In the genomic region with DNA sequence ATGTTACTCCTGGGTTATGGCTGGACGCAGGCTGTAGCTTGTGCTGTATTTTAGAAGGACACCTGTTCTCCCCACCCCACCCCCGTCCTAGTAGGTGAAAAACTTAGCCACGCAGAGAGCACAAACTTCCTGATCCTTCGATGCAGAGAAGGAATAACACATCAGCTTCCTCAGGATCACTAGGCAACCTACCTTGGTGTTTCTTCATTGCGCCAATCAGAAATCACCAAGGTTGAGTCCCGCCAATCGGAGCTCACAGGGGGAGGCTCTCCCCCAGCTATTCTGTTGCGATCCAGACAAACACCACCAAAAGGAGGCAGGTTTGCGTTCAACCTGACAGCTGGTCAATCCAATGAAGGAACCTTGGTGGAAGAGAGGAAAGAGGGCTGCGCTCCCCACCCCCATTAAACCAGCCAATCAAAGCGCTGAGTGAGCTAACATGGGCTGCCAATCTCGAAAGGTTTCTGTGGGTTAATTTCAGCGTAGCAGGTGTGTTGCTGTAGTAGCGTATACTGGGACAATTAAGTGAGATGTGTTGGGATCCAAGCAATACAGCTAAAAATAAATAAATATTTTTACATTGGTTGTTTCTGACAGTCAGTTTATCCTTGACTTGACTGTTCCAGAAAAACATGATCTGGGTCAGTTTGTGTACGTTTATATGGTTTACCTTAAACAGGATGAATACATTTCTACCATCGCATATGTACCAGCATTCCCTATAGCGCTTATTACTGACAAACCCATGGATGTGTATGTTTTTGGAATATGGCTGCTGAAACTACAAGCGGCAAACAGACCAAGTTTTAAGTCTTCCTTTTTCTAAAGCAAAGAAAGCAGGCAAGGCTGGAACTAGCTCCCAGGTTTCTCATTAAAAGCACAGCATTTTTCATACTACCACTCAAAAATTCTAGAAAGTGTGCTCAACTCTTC, we compare ENCODE assay signal across 8 cellular contexts. TPM values are rescaled to one million over a fixed set of nuclear protein-coding genes. Genes with fewer than 3 reads are reported as not detected.
A peak's percentile ranks its signal among the peaks of the same experiment; 100 is the strongest.
DNase-seq lines count a peak whose midpoint lies in the region; ATAC-seq, FAIRE-seq and TF ChIP-seq lines count a peak whose summit lies in the region.

Gene GOLPH3L (minus strand): TSS at position 160 of the 933 bp plus-strand sequence. CDS start 2,316 bp downstream, outside the sequence.

- peak within 1 kb of the TSS; percentile 97 for H3K27ac Mint-ChIP-seq in Caco-2 (ENCODE audit: unreplicated experiment)

- H3K4me3 ChIP-seq in Caco-2 (ENCODE audit: low read depth, low read length) (peak within 1 kb of the TSS; percentile 65), HUES64 (ENCODE audit: low read length) (peak within 1 kb of the TSS; percentile 82), OCI-LY1 (ENCODE audit: low read depth, low read length, poor library complexity, severe bottlenecking) (peak within 1 kb of the TSS; percentile 77), endothelial cell of umbilical vein (replicated peaks in 1 of 3; ENCODE audit: insufficient read depth in 1 of 3, low read depth in 1 of 3, low read length in 3 of 3) (peak within 1 kb of the TSS; percentile 72 to 96 (median 87))

- H3K9ac ChIP-seq in HUES64 (ENCODE audit: low read depth, low read length) (peak within 1 kb of the TSS; percentile 66), OCI-LY1 (ENCODE audit: low read length) (peak within 1 kb of the TSS; percentile 67), endothelial cell of umbilical vein (replicated peaks; ENCODE audit: extremely low read depth, insufficient read depth, low read length) (peak within 1 kb of the TSS; percentile 82)

- 7% methylated on average over 16 of the region's 18 CpGs for WGBS in HUES64

- H3K4me3 Mint-ChIP-seq in Caco-2 (ENCODE audit: unreplicated experiment), result peak within 1 kb of the TSS; percentile 98

- H3K4me2 ChIP-seq in OCI-LY1 (ENCODE audit: low read length) (peak within 1 kb of the TSS; percentile 86), endothelial cell of umbilical vein (ENCODE audit: insufficient read depth, low read length) (peak within 1 kb of the TSS; percentile 96)

- H3K27me3 Mint-ChIP-seq in Caco-2 (ENCODE audit: insufficient read depth, unreplicated experiment), result no peaks in the 10 kb centered on the region

- TF ChIP-seq POLR2A in endothelial cell of umbilical vein (IDR thresholded peaks at IDR 0.05; ENCODE audit: low read depth, low read length), result peak; percentile 73

- H3K9me1 ChIP-seq in endothelial cell of umbilical vein (replicated peaks; ENCODE audit: control insufficient read depth, extremely low read depth, insufficient read depth, low read length), result no peaks in the 10 kb centered on the region

- peaks cover 7% of the 10 kb centered on the region for H3K4me1 Mint-ChIP-seq in Caco-2 (ENCODE audit: low read depth, unreplicated experiment)

- peak; percentile 96 to 98 for DNase-seq in Caco-2
- DNase-seq in activated CD8-positive, alpha-beta memory T cell treated with anti-CD3 and anti-CD28 coated beads, Interleukin-2, amount 50 U/mL, for 4 hours, result peak; percentile 81
- DNase-seq in endothelial cell of umbilical vein (ENCODE audit: low read depth, low spot score), result peak; percentile 100
- DNase-seq in midbrain (lab: John Stamatoyannopoulos, UW), result peak; percentile 94
- peak; percentile 75 to 77 for DNase-seq in stimulated activated CD8-positive, alpha-beta memory T cell treated with anti-CD3 and anti-CD28 coated beads, Interleukin-2, amount 100 ng/mL, for 1 hour (ENCODE audit: low read depth in 2 of 2)

- no peaks in the 10 kb centered on the region for H3K9me2 ChIP-seq in OCI-LY1 (ENCODE audit: low read depth, low read length)

- no peak within 1 kb of the TSS for H3K27ac ChIP-seq in HUES64 (ENCODE audit: low read depth, low read length)
- peak within 1 kb of the TSS; percentile 30 for H3K27ac ChIP-seq in OCI-LY1 (ENCODE audit: low read depth, low read length, poor library complexity, severe bottlenecking)
- peak within 1 kb of the TSS; percentile 57 for H3K27ac ChIP-seq in endothelial cell of umbilical vein (ENCODE audit: insufficient read depth, low read depth, low read length)

- intact Hi-C loops in Caco-2 (cut with micrococcal nuclease; ENCODE audit: unreplicated experiment) (loop anchor here (5.0 kb wide), 2 partner anchors 115 to 135 kb away; no protein-coding TSS in a partner anchor), endothelial cell of umbilical vein (cut with micrococcal nuclease) (loop anchor here (1.0 to 2.0 kb wide), 4 partner anchors 68 to 136 kb away; partner anchors contain the start of genes CTSS and MCL1)

- H3K79me2 ChIP-seq in OCI-LY1 (ENCODE audit: insufficient read depth, low read length) (peaks cover 10% of the 10 kb centered on the region), endothelial cell of umbilical vein (ENCODE audit: control insufficient read depth, insufficient read depth, low read length) (peaks cover 10% of the 10 kb centered on the region)

- no peak for TF ChIP-seq CTCF in Caco-2 (IDR thresholded peaks at IDR 0.05; ENCODE audit: insufficient read depth in 1 of 2, low read depth in 1 of 2, low read length in 1 of 2, severe bottlenecking in 1 of 2, unreplicated experiment in 1 of 2)
- TF ChIP-seq CTCF in OCI-LY1 (IDR thresholded peaks at IDR 0.05; ENCODE audit: low read length), result no peak
- TF ChIP-seq CTCF in endothelial cell of umbilical vein (IDR thresholded peaks at IDR 0.05; ENCODE audit: extremely low read depth in 1 of 2, insufficient read depth in 1 of 2, low read depth in 1 of 2, low read length in 2 of 2), result peak in 1 of 2 donors; percentile 15

- H4K20me1 ChIP-seq in OCI-LY1 (ENCODE audit: insufficient read depth, low read length), result no peaks in the 10 kb centered on the region
- H4K20me1 ChIP-seq in endothelial cell of umbilical vein (replicated peaks; ENCODE audit: control insufficient read depth, extremely low read depth, insufficient read depth, low read length), result no peaks in the 10 kb centered on the region

- peaks cover 28% of the 10 kb centered on the region for H3K36me3 Mint-ChIP-seq in Caco-2 (ENCODE audit: insufficient read depth, unreplicated experiment)

- dilution Hi-C loops in endothelial cell of umbilical vein (cut with MboI; ENCODE audit: extremely low pct_ligation_motif_present, low sequenced_read_pairs), result no loop called here

- no peaks in the 10 kb centered on the region for H3K9me3 ChIP-seq in Caco-2
- no peaks in the 10 kb centered on the region for H3K9me3 ChIP-seq in HUES64 (ENCODE audit: insufficient read depth, low read depth, low read length)
- H3K9me3 ChIP-seq in OCI-LY1 (ENCODE audit: low read length), result no peaks in the 10 kb centered on the region
- no peaks in the 10 kb centered on the region for H3K9me3 ChIP-seq in endothelial cell of umbilical vein (replicated peaks; ENCODE audit: control insufficient read depth, insufficient read depth, low read length)

- H3F3A ChIP-seq in OCI-LY1 (ENCODE audit: insufficient read depth, low read length), result no peaks in the 10 kb centered on the region

- H3K27me3 ChIP-seq in Caco-2 (replicated peaks; ENCODE audit: control insufficient read depth, insufficient read depth, low read length) (no peaks in the 10 kb centered on the region), HUES64 (ENCODE audit: insufficient read depth, low read length) (no peaks in the 10 kb centered on the region), OCI-LY1 (ENCODE audit: insufficient read depth, low read length) (no peaks in the 10 kb centered on the region), endothelial cell of umbilical vein (ENCODE audit: control insufficient read depth in 2 of 2, insufficient read depth in 2 of 2, low read length in 2 of 2) (no peaks in the 10 kb centered on the region)

- H3K36me3 ChIP-seq in Caco-2 (ENCODE audit: control insufficient read depth, insufficient read depth, low read length) (no peaks in the 10 kb centered on the region), HUES64 (ENCODE audit: insufficient read depth, low read length) (peaks cover 26% of the 10 kb centered on the region), OCI-LY1 (ENCODE audit: insufficient read depth, low read length) (peaks cover 29% of the 10 kb centered on the region), endothelial cell of umbilical vein (ENCODE audit: control insufficient read depth in 2 of 2, extremely low read depth in 1 of 2, insufficient read depth in 2 of 2, low read length in 2 of 2) (peaks cover 0 to 5% of the 10 kb centered on the region in 2 experiments)

- BruUV-seq in Caco-2 (replicated peaks; lab: Mats Ljungman, UMichigan), result no TSS peak
- BruUV-seq in endothelial cell of umbilical vein (replicated peaks; lab: Mats Ljungman, UMichigan), result no TSS peak

- peak; percentile 98 for ATAC-seq in GM21447 (IDR thresholded peaks at IDR 0.05; ENCODE audit: unreplicated experiment)

- POLR2A ChIA-PET in Caco-2 (lab: Charles Lee) (interaction anchor here (0.6 to 1.8 kb wide), 17 partner anchors 10 to 769 kb away, joined by 3 to 19 read pairs (median 3); partner anchors contain the start of genes ENSA, FALEC, MCL1 and RPRD2), endothelial cell of umbilical vein (lab: Charles Lee) (no interaction called here)

- peak within 1 kb of the TSS; percentile 77 for H2AFZ ChIP-seq in OCI-LY1 (ENCODE audit: low read length)
- H2AFZ ChIP-seq in endothelial cell of umbilical vein (ENCODE audit: low read depth, low read length), result peak within 1 kb of the TSS; percentile 77

- H3K9me3 Mint-ChIP-seq in Caco-2 (ENCODE audit: unreplicated experiment), result no peaks in the 10 kb centered on the region

- FAIRE-seq in endothelial cell of umbilical vein (lab: Jason Lieb, UNC), result peak; percentile 86

- H3K4me1 ChIP-seq in Caco-2, result no peaks in the 10 kb centered on the region; the same call in 1 of the 2 replicates
- peaks cover 6% of the 10 kb centered on the region; the same call in 1 of the 2 replicates for H3K4me1 ChIP-seq in HUES64 (ENCODE audit: insufficient read depth, low read length)
- H3K4me1 ChIP-seq in OCI-LY1 (ENCODE audit: insufficient read depth, low read length, severe bottlenecking), result peaks cover 24% of the 10 kb centered on the region
- H3K4me1 ChIP-seq in endothelial cell of umbilical vein (ENCODE audit: control insufficient read depth, extremely low read depth, insufficient read depth, low read length), result peaks cover 28% of the 10 kb centered on the region

- CTCF ChIA-PET in Caco-2 (lab: Charles Lee) (interaction anchor here (0.7 to 1.6 kb wide), 10 partner anchors 33 to 299 kb away, joined by 3 to 14 read pairs (median 5); partner anchors contain the start of genes ENSA and MCL1), endothelial cell of umbilical vein (lab: Charles Lee) (interaction anchor here (0.7 to 2.6 kb wide), 14 partner anchors 10 to 225 kb away, joined by 3 to 14 read pairs (median 4); partner anchors contain the start of genes CTSK and FALEC)

RNA-seq across cellular contexts. Expression of gene GOLPH3L, which starts in this region (rescaled TPM):
- total RNA-seq in Caco-2 (2022) (13.3 and 14.7 TPM in 2 replicates), endothelial cell of umbilical vein (33.2 and 34.9 TPM in 2 replicates)
- polyA plus RNA-seq in HUES64 (2013, experiment 1 of 2), result 34.9 TPM
- polyA plus RNA-seq in HUES64 (2013, experiment 2 of 2), result 35.4 TPM
- polyA plus RNA-seq in endothelial cell of umbilical vein, result 13.0 and 15.7 TPM in 2 replicates
- polyA plus RNA-seq in endothelial cell of umbilical vein (2011; cell fraction: cytosol; rRNA removed), result 16.9 and 18.3 TPM in 2 replicates
- 10.9 and 14.0 TPM in 2 replicates for polyA plus RNA-seq in endothelial cell of umbilical vein (2011; cell fraction: nucleus; rRNA removed)
- polyA plus RNA-seq in endothelial cell of umbilical vein (2012), result 34.2 and 42.2 TPM in 2 replicates
- 28.4 and 34.2 TPM in 2 replicates for polyA minus RNA-seq in endothelial cell of umbilical vein
- polyA minus RNA-seq in endothelial cell of umbilical vein (2011; cell fraction: cytosol; rRNA and poly(A)+ RNA removed), result 13.4 TPM
- 15.4 and 16.4 TPM in 2 replicates for polyA minus RNA-seq in endothelial cell of umbilical vein (2011; cell fraction: nucleus; rRNA and poly(A)+ RNA removed)
